In genomic region chr12:124411953-124412645, GRCh38 we compare ENCODE assay signal across 1 cellular context.
TF ChIP-seq lines count a peak whose summit lies in the region.

No MANE protein-coding gene starts in this region.

TF ChIP-seq in GM23338, 12 proteins besides CTCF, POLR2A, EP300 and RAD21 (continued from another document):
- TF ChIP-seq CREB1 (CRISPR knock-in tag; IDR thresholded peaks at IDR 0.05; ENCODE audit: low read depth) (no peak), ETS1 (IDR thresholded peaks at IDR 0.05) (no peak)
